In genomic region chr7:94907026-94907419, GRCh38 we compare ENCODE assay signal across 10 cellular contexts. TPM values are rescaled to one million over a fixed set of nuclear protein-coding genes. Genes with fewer than 3 reads are reported as not detected.
DNase-seq lines count a peak whose midpoint lies in the region; ATAC-seq, FAIRE-seq and TF ChIP-seq lines count a peak whose summit lies in the region.
"Had no signal": no experiment of that assay in that cellular context is flagged by ENCODE, and none has a peak within 500 bp of the region (broad histone marks: within the 10 kb centered on the region; RNA-seq: fewer than 3 reads in every experiment).

No MANE protein-coding gene starts in this region.

- H3K23me2 ChIP-seq in H1 (ENCODE audit: low read depth, low read length), result peaks cover 5% of the 10 kb centered on the region; the same call in 1 of the 2 replicates

- peak overlapping the region; percentile 91 for H4K91ac ChIP-seq in H1 (replicated peaks; ENCODE audit: insufficient read length, low read length)

- no peak overlapping the region for H2BK20ac ChIP-seq in H1 (ENCODE audit: low read length)

- peak overlapping the region in 3 of 4 experiments; percentile 5 to 84 (median 72); a peak in 4 of 7 replicates for H3K9ac ChIP-seq in H1 (replicated peaks in 1 of 4; ENCODE audit: extremely low read depth in 1 of 4, low read depth in 3 of 4, low read length in 3 of 4)

- no peak overlapping the region for H3K14ac ChIP-seq in H1 (ENCODE audit: insufficient read length)

- H3K79me1 ChIP-seq in H1 (ENCODE audit: low read depth, low read length), result no peaks in the 10 kb centered on the region

- WGBS in H1 (ENCODE audit: extremely low coverage in 1 of 2, insufficient coverage in 1 of 2, insufficient read length in 1 of 2, insufficient replicate concordance in 2 of 2, low coverage in 1 of 2, low lambda C conversion rate in 2 of 2, missing lambda C conversion rate in 1 of 2), 2 experiments, result 53% methylated on average over 4 of the region's 5 CpGs; no CpG with 5 or more reads in 1 of the 2 experiments

- no peak for FAIRE-seq in H1 (lab: Jason Lieb, UNC)
- FAIRE-seq: GM12878, keratinocyte had no signal

- ATAC-seq in mucosa of descending colon, result peak; percentile 57
- no peak for ATAC-seq in thoracic aorta (ENCODE audit: insufficient number of reproducible peaks, low FRiP score, low read depth)
- no peak for ATAC-seq in GM18870 (IDR thresholded peaks at IDR 0.05; ENCODE audit: unreplicated experiment)
- ATAC-seq: GM12878 had no signal

- no peak for TF ChIP-seq RAD21 in H1 (IDR thresholded peaks at IDR 0.05 in 1 of 2, conservative IDR thresholded peaks at IDR 0.05 in 1 of 2; ENCODE audit: low read depth in 2 of 2, low read length in 2 of 2)

- no peak for TF ChIP-seq POLR2A in H1 (IDR thresholded peaks at IDR 0.05; ENCODE audit: control extremely low read depth in 1 of 2, low read depth in 2 of 2, low read length in 2 of 2)

- H2AFZ ChIP-seq in H1 (ENCODE audit: low read length) (peak overlapping the region; percentile 97), OCI-LY7 (ENCODE audit: low read length) (no peak overlapping the region)

- H3K9me2 ChIP-seq in OCI-LY7 (ENCODE audit: insufficient read depth, low read length), result no peaks in the 10 kb centered on the region

- H3K9me3 ChIP-seq in H1 (ENCODE audit: insufficient read depth in 2 of 2, low read depth in 1 of 2, low read length in 1 of 2), result no peaks in the 10 kb centered on the region
- no peaks in the 10 kb centered on the region for H3K9me3 ChIP-seq in mucosa of descending colon
- H3K9me3 ChIP-seq in thoracic aorta, result no peaks in the 10 kb centered on the region
- no peaks in the 10 kb centered on the region for H3K9me3 ChIP-seq in OCI-LY7 (ENCODE audit: low read length)

- H3K4me2 ChIP-seq in H1 (ENCODE audit: insufficient read depth in 1 of 2, low read depth in 2 of 2, low read length in 2 of 2) (peak overlapping the region; percentile 74 to 82), OCI-LY7 (ENCODE audit: low read length) (no peak overlapping the region)

- H3K27me3 ChIP-seq in H1 (replicated peaks in 1 of 4; ENCODE audit: control insufficient read depth in 3 of 4, extremely low read depth in 1 of 4, insufficient read depth in 3 of 4, low read length in 3 of 4) (no peaks in the 10 kb centered on the region), thoracic aorta (replicated peaks; ENCODE audit: insufficient read depth) (no peaks in the 10 kb centered on the region)

- TF ChIP-seq CTCF in H1 (IDR thresholded peaks at IDR 0.05; ENCODE audit: control extremely low read depth in 1 of 3, insufficient read depth in 1 of 3, low read depth in 1 of 3, low read length in 3 of 3), result no peak
- no peak for TF ChIP-seq CTCF in mucosa of descending colon (IDR thresholded peaks at IDR 0.05)
- no peak for TF ChIP-seq CTCF in thoracic aorta (IDR thresholded peaks at IDR 0.05)
- TF ChIP-seq CTCF in OCI-LY7 (conservative IDR thresholded peaks at IDR 0.05; ENCODE audit: low read length), result no peak

- CTCF ChIA-PET in H1 (lab: Charles Lee; ENCODE audit: partially characterized antibody) (no interaction called here), OCI-LY7 (lab: Charles Lee; ENCODE audit: unreplicated experiment) (no interaction called here)

- H4K20me1 ChIP-seq in H1 (replicated peaks in 1 of 2; ENCODE audit: control insufficient read depth in 1 of 2, insufficient read depth in 2 of 2, low read length in 2 of 2) (no peaks in the 10 kb centered on the region), OCI-LY7 (ENCODE audit: insufficient read depth, low read length) (no peaks in the 10 kb centered on the region)

- DNase-seq in DMS 273 (lab: John Stamatoyannopoulos, UW; ENCODE audit: unreplicated experiment) (peak; percentile 64), DMS 273 treated with DMSO at 0.1 percent for 48 hours (lab: John Stamatoyannopoulos, UW) (no peak), H1 (ENCODE audit: low read depth in 1 of 2, low spot score in 2 of 2) (no peak), mucosa of descending colon (no peak), thoracic aorta (ENCODE audit: low spot score) (no peak), OCI-LY7 (ENCODE audit: low spot score) (no peak), NCI-H146 (lab: John Stamatoyannopoulos, UW) (no peak)

- no peak overlapping the region for H3K23ac ChIP-seq in H1 (ENCODE audit: insufficient read length)

- H2BK5ac ChIP-seq in H1 (ENCODE audit: low read depth, low read length), result peak overlapping the region; percentile 85; the same call in 1 of the 2 replicates

- H2AK5ac ChIP-seq in H1 (ENCODE audit: low read depth, low read length), result no peak overlapping the region

- no peak overlapping the region for H2BK15ac ChIP-seq in H1 (ENCODE audit: low read length)

- H3K4me3 ChIP-seq in H1 (ENCODE audit: extremely low read depth in 1 of 4, insufficient read depth in 2 of 4, low read depth in 3 of 4, low read length in 4 of 4), result peak overlapping the region; percentile 49 to 81 (median 69)
- H3K4me3 ChIP-seq in mucosa of descending colon, result no peak overlapping the region
- H3K4me3 ChIP-seq in thoracic aorta, result peak overlapping the region; percentile 80
- no peak overlapping the region for H3K4me3 ChIP-seq in OCI-LY7 (ENCODE audit: low read depth, low read length, poor library complexity, severe bottlenecking)
- H3K4me3 ChIP-seq: GM12878 had no signal

- H3K27ac ChIP-seq in H1 (ENCODE audit: low read depth, low read length) (peak overlapping the region; percentile 81), thoracic aorta (peak overlapping the region in 1 of 2 donors; percentile 45), OCI-LY7 (ENCODE audit: low read depth, low read length, poor library complexity, severe bottlenecking) (no peak overlapping the region)

- intact Hi-C loops in mucosa of descending colon (cut with DNase I, micrococcal nuclease), result no loop called here
- intact Hi-C loops in OCI-LY7 (cut with micrococcal nuclease; ENCODE audit: unreplicated experiment), result no loop called here

- H3K4ac ChIP-seq in H1 (replicated peaks; ENCODE audit: insufficient read length, low read depth, low read length), result no peak overlapping the region

- H3K4me1 ChIP-seq in H1 (replicated peaks in 1 of 4; ENCODE audit: control insufficient read depth in 3 of 4, insufficient read depth in 4 of 4, low read length in 3 of 4) (peaks cover 0 to 13% (median 7%) of the 10 kb centered on the region in 4 experiments; a peak in 5 of 7 replicates), mucosa of descending colon (ENCODE audit: low read depth) (no peaks in the 10 kb centered on the region), thoracic aorta (ENCODE audit: control insufficient read depth in 1 of 2, low read depth in 2 of 2) (peaks cover 0 to 3% of the 10 kb centered on the region in 2 donors), OCI-LY7 (ENCODE audit: insufficient read depth, low read length, poor library complexity, severe bottlenecking) (no peaks in the 10 kb centered on the region)

- TF ChIP-seq EP300 in H1 (IDR thresholded peaks at IDR 0.05; ENCODE audit: borderline replicate concordance in 1 of 2, low read depth in 2 of 2, low read length in 2 of 2), result no peak

- peak overlapping the region; percentile 86 for H4K5ac ChIP-seq in H1 (ENCODE audit: insufficient read length, low read depth, low read length)

- peaks cover 0 to 31% of the 10 kb centered on the region in 2 experiments; a peak in 2 of 4 replicates for H3K79me2 ChIP-seq in H1 (ENCODE audit: control insufficient read depth in 1 of 2, insufficient read depth in 2 of 2, low read length in 2 of 2)
- no peaks in the 10 kb centered on the region for H3K79me2 ChIP-seq in OCI-LY7 (ENCODE audit: insufficient read depth, low read depth, low read length)

- peak overlapping the region; percentile 89 for H3K18ac ChIP-seq in H1 (ENCODE audit: extremely low read depth, low read length)

- H2BK120ac ChIP-seq in H1 (replicated peaks; ENCODE audit: low read depth, low read length), result no peak overlapping the region

- POLR2A ChIA-PET in H1 (lab: Charles Lee; ENCODE audit: partially characterized antibody) (interaction anchor here (1.0 kb wide), 1 partner anchor 8 kb away, joined by 4 read pairs; no protein-coding TSS in a partner anchor), OCI-LY7 (lab: Charles Lee) (no interaction called here)

- H4K8ac ChIP-seq in H1 (ENCODE audit: extremely low read depth, insufficient read depth, low read length), result peak overlapping the region; percentile 94

- H3K56ac ChIP-seq in H1 (replicated peaks; ENCODE audit: insufficient read length, low read depth, low read length), result no peak overlapping the region

- H2BK12ac ChIP-seq in H1 (ENCODE audit: low read depth, low read length), result peak overlapping the region; percentile 85

- H3K36me3 ChIP-seq in H1 (ENCODE audit: control insufficient read depth in 2 of 4, insufficient read depth in 4 of 4, low read length in 3 of 4) (peaks cover 0 to 3% (median 0%) of the 10 kb centered on the region in 4 experiments; a peak in 1 of 8 replicates), mucosa of descending colon (ENCODE audit: low read depth) (no peaks in the 10 kb centered on the region), thoracic aorta (no peaks in the 10 kb centered on the region), OCI-LY7 (ENCODE audit: insufficient read depth, low read length) (no peaks in the 10 kb centered on the region)

- BruUV-seq in OCI-LY7 (replicated peaks; lab: Mats Ljungman, UMichigan), result no TSS peak

TF ChIP-seq in H1, 55 proteins besides CTCF, POLR2A, EP300 and RAD21:
- TF ChIP-seq TCF12 (IDR thresholded peaks at IDR 0.05; ENCODE audit: low read depth, low read length), result no peak
- no peak for TF ChIP-seq TEAD4 (IDR thresholded peaks at IDR 0.05; ENCODE audit: low read depth, low read length)
- no peak for TF ChIP-seq ZNF274 (IDR thresholded peaks at IDR 0.05; ENCODE audit: borderline replicate concordance, extremely low read depth, low read length)
- TF ChIP-seq NANOG (IDR thresholded peaks at IDR 0.05; ENCODE audit: insufficient read depth, low read depth, low read length, poor library complexity, severe bottlenecking), result no peak
- no peak for TF ChIP-seq KDM5A (IDR thresholded peaks at IDR 0.05; ENCODE audit: low read length)
- 0 out of 4 replicates have a peak, but pooled peaks of 1 of the 2 experiments have one; percentile 17 for TF ChIP-seq HDAC2 (IDR thresholded peaks at IDR 0.05; ENCODE audit: borderline replicate concordance in 1 of 2, low read depth in 2 of 2, low read length in 2 of 2)
TF ChIP-seq in H1: peak in this region for 1.

RNA-seq across cellular contexts. Expression of gene PPP1R9A, which starts 0.4 kb away (rescaled TPM):
- 15.5 and 20.3 TPM in 2 replicates for total RNA-seq in H1 (2021; fragmentation: NEBNext Ultra II Directional; extraction: Animal tissue kit (Norgen Biotek cat#: 25700))
- polyA plus RNA-seq in H1 (2011; rRNA removed), result 2.1 and 3.0 TPM in 2 replicates
- polyA plus RNA-seq in H1 (2011; cell fraction: cytosol; rRNA removed), result 3.1 TPM
- polyA plus RNA-seq in H1 (2011; cell fraction: nucleus; rRNA removed), result 11.5 TPM
- 3.7 to 8.0 TPM (median 5.6 TPM) in 4 replicates for polyA plus RNA-seq in H1 (2012, experiment 1 of 2)
- polyA plus RNA-seq in H1 (2012, experiment 2 of 2), result 0.29 TPM
- 5.7 TPM for polyA plus RNA-seq in H1 (2013, experiment 1 of 2)
- 6.1 TPM for polyA plus RNA-seq in H1 (2013, experiment 2 of 2)
- polyA minus RNA-seq in H1 (2011; rRNA and poly(A)+ RNA removed), result 24.4 and 34.3 TPM in 2 replicates
- polyA minus RNA-seq in H1 (2011; cell fraction: cytosol; rRNA and poly(A)+ RNA removed), result 11.4 TPM
- polyA minus RNA-seq in H1 (2011; cell fraction: nucleus; rRNA and poly(A)+ RNA removed), result 80.4 TPM
- total RNA-seq in mucosa of descending colon (10 to 100 TPM; 17.8 to 48.9 (median 30.8) TPM), thoracic aorta (10 to 100 TPM in 1 of 2 donors, 1 to 10 TPM in 1; 5.7 to 11.8 TPM), OCI-LY7 (2022) (not detected in 2 replicates)
- 0.21 TPM in 1 of 2 replicates, not detected in the other for total RNA-seq in OCI-LY7 (2014; rRNA removed; shearing (Covaris generic))
- total RNA-seq: GM12878 had no signal

Comparison
In these comparisons a context has a peak if more than half of its experiments do, and no peak if none do; other contexts are left out.
1. H3K4me3 ChIP-seq: peak in H1 (4 of 4) and thoracic aorta (single experiment); none in mucosa of descending colon (single experiment) and OCI-LY7 (single experiment).
2. RNA of gene PPP1R9A, which starts 0.4 kb away (total RNA-seq): 17.8 to 48.9 TPM in mucosa of descending colon, 15.5 to 20.3 TPM in H1 and 5.7 to 11.8 TPM in thoracic aorta; 0.21 TPM in OCI-LY7; every median in the first group is over 4 times any median in the second.